ENCODE assay signal across 7 cellular contexts in genomic region chr1:63674238-63674864, GRCh38.
DNase-seq lines count a peak whose midpoint lies in the region; FAIRE-seq and TF ChIP-seq lines count a peak whose summit lies in the region.

No MANE protein-coding gene starts in this region.

- H3K4me3 ChIP-seq in GM12864 (ENCODE audit: low read depth, low read length) (no peak overlapping the region), astrocyte of the spinal cord (ENCODE audit: low read depth, low read length) (no peak overlapping the region), small intestine (ENCODE audit: low read depth in 1 of 2, low read length in 2 of 2) (no peak overlapping the region)

- no peaks in the 10 kb centered on the region for H3K9me3 ChIP-seq in small intestine (ENCODE audit: control insufficient read depth, low read depth)

- TF ChIP-seq CTCF in GM12864 (IDR thresholded peaks at IDR 0.05; ENCODE audit: low read depth, low read length, missing control alignments), result peak; percentile 51
- TF ChIP-seq CTCF in astrocyte of the spinal cord (IDR thresholded peaks at IDR 0.05; ENCODE audit: low read depth, low read length), result peak; percentile 82

- H3K27ac ChIP-seq in small intestine (ENCODE audit: low read depth in 1 of 2, low read length in 1 of 2), result no peak overlapping the region

- no peak for DNase-seq in GM12864 (ENCODE audit: low read depth)
- peak; percentile 85 for DNase-seq in HCEC 1CT
- peak; percentile 79 for DNase-seq in NCI-H2196 treated with DMSO at 0.1 percent for 48 hours (lab: John Stamatoyannopoulos, UW; ENCODE audit: unreplicated experiment)
- DNase-seq in astrocyte of the spinal cord (ENCODE audit: low read depth, low spot score), result peak; percentile 96
- DNase-seq in iPS DF 4.7 (ENCODE audit: extremely low read depth, low spot score), result peak; percentile 90
- DNase-seq in small intestine, result peak; percentile 97
- no peak for DNase-seq in activated CD4-positive, CD25-positive, alpha-beta regulatory T cell (lab: John Stamatoyannopoulos, UW)

- no peaks in the 10 kb centered on the region for H3K27me3 ChIP-seq in small intestine (ENCODE audit: control insufficient read depth in 2 of 2, insufficient read depth in 2 of 2, low read length in 2 of 2)

- 18 to 41% (median 28%) methylated on average over 9 of the region's 9 CpGs for WGBS in small intestine, 3 donors

- FAIRE-seq in small intestine (lab: Jason Lieb, UNC), result no peak

- H3K4me1 ChIP-seq in small intestine (ENCODE audit: control insufficient read depth in 2 of 2, insufficient read depth in 1 of 2, low read depth in 1 of 2, low read length in 1 of 2), result no peaks in the 10 kb centered on the region

- H3K36me3 ChIP-seq in small intestine (ENCODE audit: control insufficient read depth in 2 of 2, insufficient read depth in 2 of 2, low read length in 2 of 2), result no peaks in the 10 kb centered on the region

- in situ Hi-C loops in astrocyte of the spinal cord (cut with HindIII; ENCODE audit: low sequenced_read_pairs), result no loop called here

Comparison
In these comparisons a context has a peak if more than half of its experiments do, and no peak if none do; other contexts are left out.
1. DNase-seq: peak in HCEC 1CT (single experiment), NCI-H2196 treated with DMSO at 0.1 percent for 48 hours (single experiment), astrocyte of the spinal cord (single experiment), iPS DF 4.7 (single experiment) and small intestine (single experiment); none in GM12864 (single experiment) and activated CD4-positive, CD25-positive, alpha-beta regulatory T cell (0 of 4).